In genomic region chr11:72069200-72069599, GRCh38 we compare ENCODE assay signal across 9 cellular contexts. TPM values are rescaled to one million over a fixed set of nuclear protein-coding genes. Genes with fewer than 3 reads are reported as not detected.
DNase-seq lines count a peak whose midpoint lies in the region; TF ChIP-seq lines count a peak whose summit lies in the region.
"Had no signal": no experiment of that assay in that cellular context is flagged by ENCODE, and none has a peak within 500 bp of the region (broad histone marks: within the 10 kb centered on the region; RNA-seq: fewer than 3 reads in every experiment).

No MANE protein-coding gene starts in this region.

- H3K27ac Mint-ChIP-seq in dendritic cell treated with granulocyte-macrophage colony-stimulating factor and Interleukin-4, amounts not matched to agents 40 ng/mL and 50 ng/mL, for 4 days = peak overlapping the region; percentile 97
- H3K27ac Mint-ChIP-seq in activated CD4-positive, alpha-beta T cell treated with anti-CD3 and anti-CD28 coated beads, Interleukin-2, amount 10 ng/mL, durations not matched to agents 7 days and 5 days = no peak overlapping the region

- H3K27ac ChIP-seq in ACC112 (ENCODE audit: low read depth, low read length) (peak overlapping the region; percentile 67), HL-60 (replicated peaks) (peak overlapping the region; percentile 54), muscle layer of colon (ENCODE audit: low read depth, low read length) (peak overlapping the region; percentile 53)

- TF ChIP-seq CTCF in HL-60 (IDR thresholded peaks at IDR 0.05; ENCODE audit: insufficient read depth, low read length) = no peak

- no peak overlapping the region for H3K9ac ChIP-seq in muscle layer of colon (ENCODE audit: low read length)

- no peaks in the 10 kb centered on the region for H3K9me3 ChIP-seq in muscle layer of colon (ENCODE audit: low read length)

- no peaks in the 10 kb centered on the region for H3K27me3 Mint-ChIP-seq in dendritic cell treated with granulocyte-macrophage colony-stimulating factor and Interleukin-4, amounts not matched to agents 40 ng/mL and 50 ng/mL, for 4 days
- H3K27me3 Mint-ChIP-seq in activated CD4-positive, alpha-beta T cell treated with anti-CD3 and anti-CD28 coated beads, Interleukin-2, amount 10 ng/mL, durations not matched to agents 7 days and 5 days = no peaks in the 10 kb centered on the region

- peaks cover 70% of the 10 kb centered on the region for H3K79me2 ChIP-seq in ACC112 (ENCODE audit: control insufficient read depth, insufficient read depth, low read length, unreplicated experiment)

- H3K36me3 ChIP-seq in ACC112 (ENCODE audit: insufficient read depth, low read length) = no peaks in the 10 kb centered on the region
- no peaks in the 10 kb centered on the region for H3K36me3 ChIP-seq in muscle layer of colon (ENCODE audit: insufficient read depth, low read length)

- CTCF ChIA-PET in activated CD4-positive, alpha-beta T cell treated with anti-CD3 and anti-CD28 coated beads, Interleukin-2, amount 10 ng/mL, durations not matched to agents 7 days and 5 days (lab: Charles Lee) = interaction anchor here (1.4 kb wide), 1 partner anchor 10 kb away, joined by 4 read pairs; no protein-coding TSS in a partner anchor

- peak overlapping the region; percentile 62 for H3K4me3 Mint-ChIP-seq in dendritic cell treated with granulocyte-macrophage colony-stimulating factor and Interleukin-4, amounts not matched to agents 40 ng/mL and 50 ng/mL, for 4 days
- no peak overlapping the region for H3K4me3 Mint-ChIP-seq in activated CD4-positive, alpha-beta T cell treated with anti-CD3 and anti-CD28 coated beads, Interleukin-2, amount 10 ng/mL, durations not matched to agents 7 days and 5 days

- no peak for DNase-seq in HL-60 (ENCODE audit: low read depth in 1 of 2, low spot score in 1 of 2)
- no peak for DNase-seq in NCI-H128 (lab: John Stamatoyannopoulos, UW; ENCODE audit: unreplicated experiment)
- no peak for DNase-seq in LoVo (ENCODE audit: low spot score)
- no peak for DNase-seq in ecto neural progenitor cell (ENCODE audit: low spot score)
- DNase-seq in activated CD4-positive, alpha-beta T cell treated with anti-CD3 and anti-CD28 coated beads, Interleukin-2, amount 10 ng/mL, durations not matched to agents 7 days and 5 days = no peak
- DNase-seq: DND-41 had no signal

- peak overlapping the region; percentile 18 for H2AFZ ChIP-seq in ACC112 (ENCODE audit: low read length, unreplicated experiment)

- intact Hi-C loops in dendritic cell treated with granulocyte-macrophage colony-stimulating factor and Interleukin-4, amounts not matched to agents 40 ng/mL and 50 ng/mL, for 4 days (cut with micrococcal nuclease) = no loop called here

- H3K9me3 Mint-ChIP-seq in dendritic cell treated with granulocyte-macrophage colony-stimulating factor and Interleukin-4, amounts not matched to agents 40 ng/mL and 50 ng/mL, for 4 days = no peaks in the 10 kb centered on the region
- H3K9me3 Mint-ChIP-seq in activated CD4-positive, alpha-beta T cell treated with anti-CD3 and anti-CD28 coated beads, Interleukin-2, amount 10 ng/mL, durations not matched to agents 7 days and 5 days = no peaks in the 10 kb centered on the region

- no peaks in the 10 kb centered on the region for H3K27me3 ChIP-seq in ACC112 (ENCODE audit: insufficient read depth, low read length)
- no peaks in the 10 kb centered on the region for H3K27me3 ChIP-seq in HL-60 (ENCODE audit: insufficient read depth, poor library complexity, severe bottlenecking)
- no peaks in the 10 kb centered on the region for H3K27me3 ChIP-seq in muscle layer of colon (ENCODE audit: control insufficient read depth in 1 of 2, insufficient read depth in 2 of 2, low read length in 2 of 2)

- H3K4me1 ChIP-seq in ACC112 (ENCODE audit: control insufficient read depth, insufficient read depth, low read length, unreplicated experiment) (peaks cover 53% of the 10 kb centered on the region), muscle layer of colon (ENCODE audit: insufficient read depth, low read length) (peaks cover 49% of the 10 kb centered on the region)

- peaks cover 36% of the 10 kb centered on the region for H3K36me3 Mint-ChIP-seq in dendritic cell treated with granulocyte-macrophage colony-stimulating factor and Interleukin-4, amounts not matched to agents 40 ng/mL and 50 ng/mL, for 4 days (ENCODE audit: low read depth)
- H3K36me3 Mint-ChIP-seq in activated CD4-positive, alpha-beta T cell treated with anti-CD3 and anti-CD28 coated beads, Interleukin-2, amount 10 ng/mL, durations not matched to agents 7 days and 5 days (ENCODE audit: low read depth) = peaks cover 48% of the 10 kb centered on the region

- POLR2A ChIA-PET in activated CD4-positive, alpha-beta T cell treated with anti-CD3 and anti-CD28 coated beads, Interleukin-2, amount 10 ng/mL, durations not matched to agents 7 days and 5 days (lab: Charles Lee) = no interaction called here

- peak overlapping the region; percentile 53 for H3K4me3 ChIP-seq in ACC112 (ENCODE audit: low read depth, low read length)
- H3K4me3 ChIP-seq in HL-60 (replicated peaks; ENCODE audit: insufficient read depth, low read length) = no peak overlapping the region
- peak overlapping the region in 1 of 2 donors; percentile 14 for H3K4me3 ChIP-seq in muscle layer of colon (ENCODE audit: low read depth in 1 of 2, low read length in 2 of 2)

- H3K4me1 Mint-ChIP-seq in dendritic cell treated with granulocyte-macrophage colony-stimulating factor and Interleukin-4, amounts not matched to agents 40 ng/mL and 50 ng/mL, for 4 days (ENCODE audit: low read depth) = peaks cover 73% of the 10 kb centered on the region
- H3K4me1 Mint-ChIP-seq in activated CD4-positive, alpha-beta T cell treated with anti-CD3 and anti-CD28 coated beads, Interleukin-2, amount 10 ng/mL, durations not matched to agents 7 days and 5 days = peaks cover 52% of the 10 kb centered on the region

RNA-seq across cellular contexts. Expression of gene NUMA1, which starts 11.1 kb away (rescaled TPM):
- 100 to 1,000 TPM; 217 to 227 TPM for total RNA-seq in activated CD4-positive, alpha-beta T cell treated with anti-CD3 and anti-CD28 coated beads, Interleukin-2, amount 10 ng/mL, durations not matched to agents 7 days and 5 days

RNA-seq across cellular contexts. Expression of gene LRRC51, which starts 11.4 kb away (rescaled TPM):
- 1 to 10 TPM; 9.3 to 9.5 TPM for total RNA-seq in activated CD4-positive, alpha-beta T cell treated with anti-CD3 and anti-CD28 coated beads, Interleukin-2, amount 10 ng/mL, durations not matched to agents 7 days and 5 days

RNA-seq across cellular contexts. Expression of gene LAMTOR1, which starts 33.9 kb away (rescaled TPM):
- 10 to 100 TPM; 68.1 to 70.4 TPM for total RNA-seq in activated CD4-positive, alpha-beta T cell treated with anti-CD3 and anti-CD28 coated beads, Interleukin-2, amount 10 ng/mL, durations not matched to agents 7 days and 5 days

RNA-seq across cellular contexts. Expression of gene TOMT, which starts 36.5 kb away (rescaled TPM):
- total RNA-seq in activated CD4-positive, alpha-beta T cell treated with anti-CD3 and anti-CD28 coated beads, Interleukin-2, amount 10 ng/mL, durations not matched to agents 7 days and 5 days = not detected

RNA-seq across cellular contexts. Expression of gene ANAPC15, which starts 43.3 kb away (rescaled TPM):
- total RNA-seq in activated CD4-positive, alpha-beta T cell treated with anti-CD3 and anti-CD28 coated beads, Interleukin-2, amount 10 ng/mL, durations not matched to agents 7 days and 5 days = 10 to 100 TPM; 74.5 to 79.6 TPM
